In the genomic region with DNA sequence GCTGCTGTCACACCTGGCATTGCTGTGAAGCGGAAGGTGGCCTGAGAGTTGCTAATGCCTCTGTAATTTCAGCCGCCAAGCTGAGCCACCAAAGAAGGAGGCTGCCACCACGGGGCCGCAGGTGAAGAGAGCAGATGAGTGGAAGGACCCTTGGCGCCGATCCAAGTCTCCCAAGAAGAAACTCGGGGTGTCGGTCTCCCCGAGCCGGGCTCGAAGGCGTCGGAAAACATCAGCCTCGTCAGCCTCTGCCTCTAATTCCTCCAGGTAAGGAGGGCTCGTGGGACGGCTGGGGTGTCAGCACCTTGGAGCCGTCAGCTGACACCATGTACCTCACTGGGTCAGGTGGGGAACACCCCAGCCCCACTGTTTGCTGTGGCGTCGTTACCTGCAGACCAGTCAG, we compare ENCODE assay signal across 1 cellular context.
TF ChIP-seq lines count a peak whose summit lies in the region.

No MANE protein-coding gene starts in this region.

TF ChIP-seq in IMR-90, 13 proteins besides CTCF, POLR2A, EP300 and RAD21:
- no peak for TF ChIP-seq NFE2L2 (IDR thresholded peaks at IDR 0.05; ENCODE audit: low read depth, low read length)
- TF ChIP-seq, protein P1, sequence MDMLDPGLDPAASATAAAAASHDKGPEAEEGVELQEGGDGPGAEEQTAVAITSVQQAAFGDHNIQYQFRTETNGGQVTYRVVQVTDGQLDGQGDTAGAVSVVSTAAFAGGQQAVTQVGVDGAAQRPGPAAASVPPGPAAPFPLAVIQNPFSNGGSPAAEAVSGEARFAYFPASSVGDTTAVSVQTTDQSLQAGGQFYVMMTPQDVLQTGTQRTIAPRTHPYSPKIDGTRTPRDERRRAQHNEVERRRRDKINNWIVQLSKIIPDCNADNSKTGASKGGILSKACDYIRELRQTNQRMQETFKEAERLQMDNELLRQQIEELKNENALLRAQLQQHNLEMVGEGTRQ (IDR thresholded peaks at IDR 0.05; ENCODE audit: low read depth, low read length) = no peak
- TF ChIP-seq SMC3 (IDR thresholded peaks at IDR 0.05; ENCODE audit: low read depth, low read length) = no peak
- no peak for TF ChIP-seq RFX5 (IDR thresholded peaks at IDR 0.05; ENCODE audit: low read depth, low read length)
- TF ChIP-seq CHD1 (IDR thresholded peaks at IDR 0.05; ENCODE audit: low read depth, low read length) = no peak
- TF ChIP-seq MXI1 (IDR thresholded peaks at IDR 0.05; ENCODE audit: borderline replicate concordance, low read depth, low read length) = no peak
- no peak for TF ChIP-seq MAZ (IDR thresholded peaks at IDR 0.05; ENCODE audit: borderline replicate concordance, low read depth, low read length)
- TF ChIP-seq, protein P2, sequence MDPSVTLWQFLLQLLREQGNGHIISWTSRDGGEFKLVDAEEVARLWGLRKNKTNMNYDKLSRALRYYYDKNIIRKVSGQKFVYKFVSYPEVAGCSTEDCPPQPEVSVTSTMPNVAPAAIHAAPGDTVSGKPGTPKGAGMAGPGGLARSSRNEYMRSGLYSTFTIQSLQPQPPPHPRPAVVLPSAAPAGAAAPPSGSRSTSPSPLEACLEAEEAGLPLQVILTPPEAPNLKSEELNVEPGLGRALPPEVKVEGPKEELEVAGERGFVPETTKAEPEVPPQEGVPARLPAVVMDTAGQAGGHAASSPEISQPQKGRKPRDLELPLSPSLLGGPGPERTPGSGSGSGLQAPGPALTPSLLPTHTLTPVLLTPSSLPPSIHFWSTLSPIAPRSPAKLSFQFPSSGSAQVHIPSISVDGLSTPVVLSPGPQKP (IDR thresholded peaks at IDR 0.05; ENCODE audit: borderline replicate concordance, low read depth, low read length) = no peak
- TF ChIP-seq RCOR1 (IDR thresholded peaks at IDR 0.05; ENCODE audit: insufficient replicate concordance, low read length) = no peak
- no peak for TF ChIP-seq FOS (IDR thresholded peaks at IDR 0.05; ENCODE audit: low read depth, low read length)
- no peak for TF ChIP-seq BHLHE40 (IDR thresholded peaks at IDR 0.05; ENCODE audit: low read depth, low read length)
- TF ChIP-seq MAFK (IDR thresholded peaks at IDR 0.05; ENCODE audit: low read depth, low read length) = no peak
- no peak for TF ChIP-seq CEBPB (IDR thresholded peaks at IDR 0.05; ENCODE audit: low read depth, low read length)
